ENCODE assay signal across 15 cellular contexts in the genomic region with DNA sequence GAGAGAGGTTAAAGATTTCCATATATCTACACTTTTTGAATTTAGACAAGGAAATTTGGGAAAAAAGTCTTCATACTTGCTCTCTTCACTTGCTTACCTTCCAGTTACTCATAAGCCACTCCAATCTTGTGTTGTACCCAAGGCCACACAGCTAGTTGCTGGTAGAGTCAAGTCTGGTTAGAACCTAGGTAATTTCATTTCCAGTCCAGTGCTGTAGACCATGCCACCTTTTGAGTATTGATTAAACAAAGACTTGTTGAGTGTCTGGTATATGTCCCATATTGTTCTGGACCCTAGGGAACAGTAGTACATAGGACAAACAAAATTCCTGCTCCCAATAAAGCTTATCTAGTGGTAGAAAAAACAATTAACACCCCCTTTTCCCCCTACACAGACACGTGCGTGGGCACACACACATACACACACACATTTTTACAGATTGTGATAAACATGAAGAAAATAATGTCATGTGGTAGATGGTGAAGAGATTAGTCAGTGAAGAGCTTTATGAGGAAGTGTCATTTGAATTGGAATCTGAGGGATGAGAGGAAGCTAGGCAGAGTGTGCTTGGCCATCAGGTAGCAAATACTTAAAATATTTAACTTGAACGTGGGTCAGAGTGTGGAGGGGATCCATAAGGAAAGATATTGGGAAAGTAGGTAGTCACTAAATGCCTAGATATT. TPM values are rescaled to one million over a fixed set of nuclear protein-coding genes. Genes with fewer than 3 reads are reported as not detected.
A peak's percentile ranks its signal among the peaks of the same experiment; 100 is the strongest.
DNase-seq lines count a peak whose midpoint lies in the region; ATAC-seq and TF ChIP-seq lines count a peak whose summit lies in the region.
"Had no signal": no experiment of that assay in that cellular context is flagged by ENCODE, and none has a peak within 500 bp of the region (broad histone marks: within the 10 kb centered on the region; RNA-seq: fewer than 3 reads in every experiment).

No MANE protein-coding gene starts in this region.

- H3K36me3 ChIP-seq in breast epithelium (no peaks in the 10 kb centered on the region), OCI-LY3 (replicated peaks; ENCODE audit: low read depth, low read length) (peaks cover 5% of the 10 kb centered on the region), left lung (no peaks in the 10 kb centered on the region)
- H3K36me3 ChIP-seq: brain microvascular endothelial cell, gastrocnemius medialis had no signal

- H3K27ac Mint-ChIP-seq in MCF 10A (ENCODE audit: low read depth, unreplicated experiment): peak overlapping the region; percentile 5
- H3K27ac Mint-ChIP-seq in brain: no peak overlapping the region
- H3K27ac Mint-ChIP-seq in chondrocyte (ENCODE audit: unreplicated experiment): no peak overlapping the region

- DNase-seq in MCF 10A (ENCODE audit: unreplicated experiment) (no peak), breast epithelium (ENCODE audit: low spot score in 2 of 2) (no peak), chondrocyte (ENCODE audit: low spot score) (no peak), NCI-H774 (lab: John Stamatoyannopoulos, UW) (no peak), left lung (no peak)
- DNase-seq: brain microvascular endothelial cell, gastrocnemius medialis, NCI-H2029, NCI-H69, posterior cingulate gyrus, SHP77 had no signal

- TF ChIP-seq CTCF in MCF 10A (IDR thresholded peaks at IDR 0.05; ENCODE audit: unreplicated experiment) (no peak), breast epithelium (IDR thresholded peaks at IDR 0.05) (no peak), OCI-LY3 (IDR thresholded peaks at IDR 0.05; ENCODE audit: low read depth, low read length) (no peak), brain (conservative IDR thresholded peaks at IDR 0.05) (no peak), chondrocyte (IDR thresholded peaks at IDR 0.05) (no peak), left lung (IDR thresholded peaks at IDR 0.05) (no peak)

- H4K20me1 ChIP-seq in OCI-LY3 (ENCODE audit: insufficient read depth, low read length): peaks cover 4% of the 10 kb centered on the region; the same call in 1 of the 2 replicates

- CTCF ChIA-PET in MCF 10A (lab: Yijun Ruan, JAX): interaction anchor here (0.6 kb wide), 1 partner anchor 522 kb away, joined by 3 read pairs; no protein-coding TSS in a partner anchor

- no TSS peak for BruUV-seq in MCF 10A (replicated peaks; lab: Mats Ljungman, UMichigan)

- peak overlapping the region; percentile 4; the same call in 1 of the 2 replicates for H3K4me2 ChIP-seq in OCI-LY3 (ENCODE audit: low read length)

- H3K4me1 ChIP-seq in breast epithelium: peaks cover 0 to 7% of the 10 kb centered on the region in 2 donors
- H3K4me1 ChIP-seq in OCI-LY3 (ENCODE audit: low read length): peaks cover 23% of the 10 kb centered on the region
- H3K4me1 ChIP-seq in left lung: peaks cover 8 to 42% of the 10 kb centered on the region in 2 donors

- peaks cover 27% of the 10 kb centered on the region for H3K4me1 Mint-ChIP-seq in MCF 10A (ENCODE audit: insufficient read depth, unreplicated experiment)
- H3K4me1 Mint-ChIP-seq in brain: peaks cover 38% of the 10 kb centered on the region
- peaks cover 20% of the 10 kb centered on the region for H3K4me1 Mint-ChIP-seq in chondrocyte (ENCODE audit: low read depth)

- no peaks in the 10 kb centered on the region for H3K27me3 Mint-ChIP-seq in MCF 10A (ENCODE audit: insufficient read depth, unreplicated experiment)
- H3K27me3 Mint-ChIP-seq in brain: peaks cover 5% of the 10 kb centered on the region
- peaks cover 2% of the 10 kb centered on the region for H3K27me3 Mint-ChIP-seq in chondrocyte (ENCODE audit: low read depth)

- no peaks in the 10 kb centered on the region for H3K27me3 ChIP-seq in breast epithelium
- H3K27me3 ChIP-seq in OCI-LY3 (ENCODE audit: low read depth, low read length): no peaks in the 10 kb centered on the region
- no peaks in the 10 kb centered on the region for H3K27me3 ChIP-seq in left lung
- H3K27me3 ChIP-seq: brain microvascular endothelial cell, gastrocnemius medialis had no signal

- ATAC-seq in GM21825 (IDR thresholded peaks at IDR 0.05; ENCODE audit: unreplicated experiment) (no peak), left lung (no peak)
- ATAC-seq: gastrocnemius medialis had no signal

- no peak overlapping the region for H2AFZ ChIP-seq in OCI-LY3 (ENCODE audit: low read depth, low read length)

- no peak for TF ChIP-seq POLR2A in breast epithelium (IDR thresholded peaks at IDR 0.05)

- H3K36me3 Mint-ChIP-seq in MCF 10A (ENCODE audit: insufficient read depth, unreplicated experiment) (no peaks in the 10 kb centered on the region), brain (peaks cover 8% of the 10 kb centered on the region), chondrocyte (ENCODE audit: low read depth) (peaks cover 1% of the 10 kb centered on the region)

- peak overlapping the region; percentile 91 for H3K4me3 Mint-ChIP-seq in MCF 10A (ENCODE audit: unreplicated experiment)
- H3K4me3 Mint-ChIP-seq in brain: peak overlapping the region; percentile 40 to 93 (median 42)
- no peak overlapping the region for H3K4me3 Mint-ChIP-seq in chondrocyte (ENCODE audit: unreplicated experiment)

- POLR2A ChIA-PET in MCF 10A (lab: Yijun Ruan, JAX): no interaction called here

- H3K4me3 ChIP-seq in breast epithelium (no peak overlapping the region), OCI-LY3 (ENCODE audit: low read length) (no peak overlapping the region), left lung (no peak overlapping the region)
- H3K4me3 ChIP-seq: gastrocnemius medialis had no signal

- H3K27ac ChIP-seq in breast epithelium (no peak overlapping the region), OCI-LY3 (ENCODE audit: low read length) (no peak overlapping the region), left lung (peak overlapping the region in 1 of 2 donors; percentile 35)
- H3K27ac ChIP-seq: brain microvascular endothelial cell, gastrocnemius medialis, KMS-11 had no signal

- H3K79me2 ChIP-seq in OCI-LY3 (ENCODE audit: low read length): peaks cover 70% of the 10 kb centered on the region

- H3K9me3 Mint-ChIP-seq in MCF 10A (ENCODE audit: unreplicated experiment): peaks cover 5% of the 10 kb centered on the region
- peaks cover 0 to 7% (median 0%) of the 10 kb centered on the region in 5 experiments for H3K9me3 Mint-ChIP-seq in brain
- no peaks in the 10 kb centered on the region for H3K9me3 Mint-ChIP-seq in chondrocyte (ENCODE audit: low read depth)

- H3K9me3 ChIP-seq in breast epithelium (no peaks in the 10 kb centered on the region), OCI-LY3 (ENCODE audit: insufficient read depth, low read length) (no peaks in the 10 kb centered on the region), left lung (no peaks in the 10 kb centered on the region)
- H3K9me3 ChIP-seq: gastrocnemius medialis had no signal

- intact Hi-C loops in MCF 10A (cut with micrococcal nuclease) (loop anchor here (5.0 kb wide), 1 partner anchor 191 kb away; no protein-coding TSS in a partner anchor), breast epithelium (cut with DNase I; ENCODE audit: low total_unique reads) (no loop called here), left lung (cut with DNase I) (no loop called here)

- no peak overlapping the region for H3K9ac ChIP-seq in OCI-LY3 (ENCODE audit: low read length)
- H3K9ac ChIP-seq: KMS-11 had no signal

RNA-seq across cellular contexts. Expression of gene CMC1, which starts 2.1 kb away (rescaled TPM):
- total RNA-seq in MCF 10A (2022) (31.9 and 35.4 TPM in 2 replicates), breast epithelium (10 to 100 TPM in 1 of 3 donors, 1 to 10 TPM in 2; 5.3 to 12.7 (median 7.9) TPM), chondrocyte (9.4 to 14.4 TPM (median 13.4 TPM) in 3 replicates), left lung (10 to 100 TPM; 18.6 to 20.1 TPM)
- polyA plus RNA-seq in brain (ENCODE audit: insufficient read depth, low read depth, low replicate concordance): 16.7 TPM
